In the genomic region with DNA sequence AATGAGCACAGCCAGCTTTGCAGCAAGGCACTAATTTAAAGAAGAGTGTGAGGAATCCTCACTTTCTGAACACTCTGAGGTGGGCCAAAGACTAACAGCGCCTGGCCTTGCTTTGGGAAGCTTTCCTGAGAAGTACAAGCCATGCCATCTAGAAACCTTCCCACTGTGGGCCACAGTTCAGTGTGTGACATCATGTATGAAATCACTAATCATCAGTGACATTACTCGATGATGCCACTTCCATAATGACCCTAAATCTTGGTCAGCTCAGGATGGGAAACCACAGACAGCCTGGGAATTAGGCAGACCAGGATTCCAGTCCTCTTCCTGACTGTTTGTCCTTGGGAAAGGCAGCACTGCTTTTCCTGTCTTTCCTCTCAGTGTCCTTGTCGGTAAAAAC, we compare ENCODE assay signal across 24 cellular contexts.
"Had no signal": no experiment of that assay in that cellular context is flagged by ENCODE, and none has a peak within 500 bp of the region (broad histone marks: within the 10 kb centered on the region; RNA-seq: fewer than 3 reads in every experiment).

No MANE protein-coding gene starts in this region.

- H3K9me3 ChIP-seq: breast epithelium had no signal

- H3K4me2 ChIP-seq: PC-9 had no signal

- H3K4me3 Mint-ChIP-seq: activated CD8-positive, alpha-beta T cell treated with anti-CD3 and anti-CD28 coated beads for 36 hours; activated naive CD4-positive, alpha-beta T cell treated with anti-CD3 and anti-CD28 coated beads, Interleukin-2, amount 50 U/mL, for 24 hours; activated T-cell treated with anti-CD3 and anti-CD28 coated beads, Interleukin-2, amount 50 U/mL, for 72 hours; T-helper 1 cell treated with Interleukin-12 subunit alpha and Interleukin-12 subunit beta and Interleukin-4 antibody, amounts not matched to agents 30 μg/mL and 1 μg/mL, for 36 hours had no signal

- H3K27ac Mint-ChIP-seq: activated CD8-positive, alpha-beta T cell treated with anti-CD3 and anti-CD28 coated beads for 36 hours; activated naive CD4-positive, alpha-beta T cell treated with anti-CD3 and anti-CD28 coated beads, Interleukin-2, amount 50 U/mL, for 24 hours; activated T-cell treated with anti-CD3 and anti-CD28 coated beads, Interleukin-2, amount 50 U/mL, for 72 hours; activated T-helper 2 cell treated with anti-CD3 and anti-CD28 coated beads, Interferon-gamma antibody, Interleukin-2, Interleukin-4, amounts not matched to agents 10 μg/mL and 5 μg/mL and 100 μg/mL, durations not matched to agents 14 hours and 24 hours and 36 hours; T-helper 1 cell treated with Interleukin-12 subunit alpha and Interleukin-12 subunit beta and Interleukin-4 antibody, amounts not matched to agents 30 μg/mL and 1 μg/mL, for 36 hours had no signal

- FAIRE-seq: K562 had no signal

- H3K4me1 Mint-ChIP-seq: activated naive CD4-positive, alpha-beta T cell treated with anti-CD3 and anti-CD28 coated beads, Interleukin-2, amount 50 U/mL, for 24 hours had no signal

- H3K9me3 Mint-ChIP-seq: activated CD8-positive, alpha-beta T cell treated with anti-CD3 and anti-CD28 coated beads for 36 hours; activated naive CD4-positive, alpha-beta T cell treated with anti-CD3 and anti-CD28 coated beads, Interleukin-2, amount 50 U/mL, for 24 hours; activated T-cell treated with anti-CD3 and anti-CD28 coated beads, Interleukin-2, amount 50 U/mL, for 72 hours; activated T-helper 2 cell treated with anti-CD3 and anti-CD28 coated beads, Interferon-gamma antibody, Interleukin-2, Interleukin-4, amounts not matched to agents 10 μg/mL and 5 μg/mL and 100 μg/mL, durations not matched to agents 14 hours and 24 hours and 36 hours; T-helper 1 cell treated with Interleukin-12 subunit alpha and Interleukin-12 subunit beta and Interleukin-4 antibody, amounts not matched to agents 30 μg/mL and 1 μg/mL, for 36 hours had no signal

- H3K36me3 ChIP-seq: breast epithelium had no signal

- H3K4me3 ChIP-seq: breast epithelium, K562, PC-9 had no signal

- H3K27me3 ChIP-seq: breast epithelium had no signal

- H3K4me1 ChIP-seq: breast epithelium had no signal

- DNase-seq: activated CD4-positive, alpha-beta T cell treated with anti-CD3 and anti-CD28 coated beads for 4 hours; activated CD8-positive, alpha-beta memory T cell treated with anti-CD3 and anti-CD28 coated beads, Interleukin-2, amount 50 U/mL, for 4 hours; activated CD8-positive, alpha-beta T cell treated with anti-CD3 and anti-CD28 coated beads for 36 hours; activated naive CD4-positive, alpha-beta T cell; activated T-cell treated with anti-CD3 and anti-CD28 coated beads, Interleukin-2, amount 50 U/mL, for 72 hours; aorta; Karpas-422; MM.1S; NCI-H1105; NCI-H1436; NCI-H1694 treated with DMSO at 0.1 percent for 48 hours; NCI-H2029 treated with DMSO at 0.1 percent for 48 hours; NCI-H345; NCI-H510A; NCI-H526 treated with DMSO at 0.1 percent for 48 hours; NCI-H82; PC-9; SHP77 treated with DMSO at 0.1 percent for 48 hours had no signal

- H3K27ac ChIP-seq: breast epithelium, PC-9 had no signal

- H2AFZ ChIP-seq: PC-9 had no signal

- ATAC-seq: activated CD4-positive, CD25-positive, alpha-beta regulatory T cell treated with anti-CD3 and anti-CD28 coated beads, Interleukin-2, amount 50 U/mL, for 24 hours; activated CD8-positive, alpha-beta T cell treated with anti-CD3 and anti-CD28 coated beads for 36 hours; activated T-cell treated with anti-CD3 and anti-CD28 coated beads, Interleukin-2, amount 50 U/mL, for 72 hours; K562 had no signal
